10 cellular contexts compared by ENCODE assay signal in the genomic region with DNA sequence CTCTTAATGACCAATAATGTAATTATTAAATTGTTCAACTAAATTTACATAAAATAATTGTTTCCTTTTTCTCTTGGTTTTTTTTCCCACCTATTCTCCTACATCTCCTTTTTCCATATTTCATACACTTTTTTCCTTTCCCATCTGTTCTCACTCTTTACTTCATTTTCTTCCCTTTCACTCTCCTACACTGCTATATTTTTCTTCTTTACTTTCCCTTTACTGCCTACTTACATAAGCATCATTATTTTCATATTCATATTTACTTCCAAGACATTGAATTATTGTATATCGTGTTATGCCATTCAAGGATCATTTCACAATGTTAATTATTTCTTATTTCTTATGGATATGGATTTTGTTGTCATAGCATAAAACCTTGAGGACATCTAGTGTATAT.
"Had no signal": no experiment of that assay in that cellular context is flagged by ENCODE, and none has a peak within 500 bp of the region (broad histone marks: within the 10 kb centered on the region; RNA-seq: fewer than 3 reads in every experiment).

No MANE protein-coding gene starts in this region.

- H3K27me3 Mint-ChIP-seq: IgD-negative memory B cell had no signal

- H3K9me3 Mint-ChIP-seq: GM23338, H9 had no signal

- H3K4me3 ChIP-seq: GM23338 had no signal

- H3K4me1 Mint-ChIP-seq: IgD-negative memory B cell had no signal

- H3K27ac ChIP-seq: KMS-11 had no signal

- H3K9ac ChIP-seq: KMS-11 had no signal

- H3K27ac Mint-ChIP-seq: GM23338, H9, IgD-negative memory B cell had no signal

- H3K36me3 Mint-ChIP-seq: IgD-negative memory B cell had no signal

- H3K4me3 Mint-ChIP-seq: GM23338, H9, IgD-negative memory B cell had no signal

- H2AFZ ChIP-seq: GM23338 had no signal

- DNase-seq: H9, HCEC 1CT, Karpas-422, KBM-7 had no signal

- ATAC-seq: GM23338 had no signal

- FAIRE-seq: H1, H54, HTR-8/SVneo had no signal

- H3K4me2 ChIP-seq: GM23338, KMS-11 had no signal
